In the genomic region with DNA sequence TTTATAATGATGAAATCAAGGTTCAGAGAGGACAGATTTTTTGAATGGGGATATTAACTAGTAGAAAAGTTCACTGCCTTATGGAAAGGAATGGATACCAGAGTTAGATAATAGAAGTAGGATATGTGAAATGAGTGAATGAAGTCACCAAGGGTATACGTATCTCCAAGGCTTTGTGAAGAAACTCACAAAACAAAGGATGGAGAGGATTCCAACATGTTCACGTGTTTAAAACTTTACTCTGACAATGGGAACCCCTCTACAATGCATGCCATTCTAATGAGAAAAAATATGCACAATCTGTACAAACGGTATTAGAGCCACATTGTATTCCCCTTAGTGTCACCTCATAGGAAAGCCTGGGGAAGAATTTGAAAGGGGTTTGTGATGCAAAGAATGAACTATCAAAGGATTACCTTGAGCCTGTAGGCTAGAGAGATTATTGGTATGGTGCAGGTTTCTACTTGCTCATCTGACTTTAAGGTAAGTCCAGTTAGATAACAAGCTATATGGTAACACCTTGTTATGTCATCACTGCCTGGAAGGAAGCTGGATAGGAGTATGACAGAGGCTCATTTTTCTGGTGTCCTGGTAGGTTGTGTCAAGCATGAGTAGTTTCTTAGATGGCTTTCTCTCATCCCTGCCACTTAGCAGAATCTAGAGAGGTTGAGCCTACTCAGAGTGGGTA, we compare ENCODE assay signal across 1 cellular context.
TF ChIP-seq lines count a peak whose summit lies in the region.

No MANE protein-coding gene starts in this region.

TF ChIP-seq in WTC11, 78 proteins besides CTCF, POLR2A, EP300 and RAD21 (continued from another document):
- TF ChIP-seq GRHL2 (CRISPR knock-in tag; IDR thresholded peaks at IDR 0.05; ENCODE audit: insufficient replicate concordance, severe bottlenecking) (no peak), MXD4 (CRISPR knock-in tag; IDR thresholded peaks at IDR 0.05; ENCODE audit: borderline replicate concordance) (no peak), ZNF396 (CRISPR knock-in tag; IDR thresholded peaks at IDR 0.05; ENCODE audit: borderline replicate concordance) (no peak)
- TF ChIP-seq, protein P1, sequence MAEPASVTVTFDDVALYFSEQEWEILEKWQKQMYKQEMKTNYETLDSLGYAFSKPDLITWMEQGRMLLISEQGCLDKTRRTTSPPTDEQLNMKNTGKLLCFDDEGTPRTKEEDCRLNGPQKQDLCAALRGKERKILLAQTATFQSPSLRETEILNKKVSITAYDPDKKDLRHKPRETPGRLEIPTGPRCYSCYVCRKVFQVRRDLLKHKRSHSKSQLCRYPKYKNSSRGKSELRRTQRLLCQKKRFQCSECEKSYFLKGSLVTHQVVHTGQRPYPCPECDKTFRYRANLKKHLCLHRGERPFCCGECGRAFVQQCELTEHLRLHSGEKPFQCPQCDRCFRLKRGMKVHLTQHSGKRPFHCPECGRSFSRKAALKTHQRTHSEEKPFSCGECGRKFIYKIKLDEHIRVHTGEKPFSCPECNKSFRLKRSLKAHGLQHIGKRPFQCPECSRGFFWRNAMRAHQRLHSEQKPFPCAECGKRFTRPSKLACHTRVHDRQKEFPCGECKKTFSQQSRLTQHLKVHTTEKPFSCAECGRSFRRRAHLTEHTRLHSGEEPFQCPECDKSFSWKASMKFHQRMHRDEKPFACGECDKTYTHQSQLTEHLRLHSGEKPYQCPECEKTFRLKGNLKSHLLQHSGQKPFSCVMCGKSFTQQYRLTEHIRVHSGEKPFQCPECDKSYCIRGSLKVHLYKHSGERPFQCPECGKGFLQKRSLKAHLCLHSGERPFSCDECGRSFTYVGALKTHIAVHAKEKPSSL (CRISPR knock-in tag; conservative IDR thresholded peaks at IDR 0.05): no peak
